In genomic region chr19:47780215-47780551, GRCh38 we compare ENCODE assay signal across 9 cellular contexts. TPM values are rescaled to one million over a fixed set of nuclear protein-coding genes. Genes with fewer than 3 reads are reported as not detected.
A peak's percentile ranks its signal among the peaks of the same experiment; 100 is the strongest.
DNase-seq lines count a peak whose midpoint lies in the region; ATAC-seq, FAIRE-seq and TF ChIP-seq lines count a peak whose summit lies in the region.
"Had no signal": no experiment of that assay in that cellular context is flagged by ENCODE, and none has a peak within 500 bp of the region (broad histone marks: within the 10 kb centered on the region; RNA-seq: fewer than 3 reads in every experiment).

No MANE protein-coding gene starts in this region.

- CTCF ChIA-PET in activated naive CD4-positive, alpha-beta T cell treated with anti-CD3 and anti-CD28 coated beads, Interleukin-2, amount 10 ng/mL, durations not matched to agents 7 days and 5 days (lab: Charles Lee): interaction anchor here (1.3 kb wide), 1 partner anchor 9 kb away, joined by 4 read pairs; no protein-coding TSS in a partner anchor

- no peaks in the 10 kb centered on the region for H3K27me3 Mint-ChIP-seq in activated naive CD4-positive, alpha-beta T cell treated with anti-CD3 and anti-CD28 coated beads, Interleukin-2, amount 10 ng/mL, durations not matched to agents 7 days and 5 days

- no peak for TF ChIP-seq EP300 in upper lobe of left lung (IDR thresholded peaks at IDR 0.05)

- H3K27me3 ChIP-seq in bronchial epithelial cell (ENCODE audit: control insufficient read depth, insufficient read depth, low read length): no peaks in the 10 kb centered on the region
- H3K27me3 ChIP-seq in mucosa of rectum (ENCODE audit: control insufficient read depth in 2 of 2, insufficient read depth in 2 of 2, low read length in 2 of 2): no peaks in the 10 kb centered on the region
- no peaks in the 10 kb centered on the region for H3K27me3 ChIP-seq in upper lobe of left lung
- H3K27me3 ChIP-seq in pancreas: no peaks in the 10 kb centered on the region

- H3K4me3 ChIP-seq in bronchial epithelial cell (ENCODE audit: low read depth, low read length) (peak overlapping the region; percentile 66), mucosa of rectum (ENCODE audit: low read length in 2 of 2) (peak overlapping the region; percentile 86 to 97), upper lobe of left lung (peak overlapping the region; percentile 7 to 97 (median 86)), pancreas (peak overlapping the region in 2 of 4 donors; percentile 79 to 87)

- DNase-seq in activated naive CD4-positive, alpha-beta T cell treated with anti-CD3 and anti-CD28 coated beads, Interleukin-2, amount 10 ng/mL, durations not matched to agents 7 days and 5 days: no peak
- DNase-seq in activated naive CD4-positive, alpha-beta T cell (lab: John Stamatoyannopoulos, UW): no peak
- DNase-seq in bronchial epithelial cell (ENCODE audit: low read depth) (no peak), upper lobe of left lung (no peak), pons (ENCODE audit: low spot score) (no peak), pancreas (no peak), LoVo (ENCODE audit: low spot score) (no peak)

- H3K4me1 ChIP-seq in mucosa of rectum (ENCODE audit: control insufficient read depth in 2 of 2, insufficient read depth in 2 of 2, low read length in 2 of 2) (peaks cover 16 to 40% of the 10 kb centered on the region in 2 donors), upper lobe of left lung (peaks cover 40 to 45% (median 41%) of the 10 kb centered on the region in 4 donors), pancreas (peaks cover 0 to 23% (median 5%) of the 10 kb centered on the region in 3 donors)

- H3K27ac ChIP-seq in mucosa of rectum (ENCODE audit: low read depth in 2 of 2, low read length in 2 of 2): peak overlapping the region; percentile 93 to 99
- peak overlapping the region; percentile 56 to 99 (median 97) for H3K27ac ChIP-seq in upper lobe of left lung
- H3K27ac ChIP-seq in pancreas: peak overlapping the region in 2 of 4 donors; percentile 98

- peak overlapping the region; percentile 98 for H3K4me3 Mint-ChIP-seq in activated naive CD4-positive, alpha-beta T cell treated with anti-CD3 and anti-CD28 coated beads, Interleukin-2, amount 10 ng/mL, durations not matched to agents 7 days and 5 days

- H3K9me3 Mint-ChIP-seq in activated naive CD4-positive, alpha-beta T cell treated with anti-CD3 and anti-CD28 coated beads, Interleukin-2, amount 10 ng/mL, durations not matched to agents 7 days and 5 days: no peaks in the 10 kb centered on the region

- intact Hi-C loops in pancreas (cut with DNase I): loop anchor here in 2 of 3 donors (10.0 kb wide), 1 partner anchor 65 kb away; the partner anchor contains the start of gene EHD2 (in 2 of the 2)

- TF ChIP-seq CTCF in bronchial epithelial cell (IDR thresholded peaks at IDR 0.05; ENCODE audit: insufficient read depth, low read length, severe bottlenecking) (no peak), upper lobe of left lung (IDR thresholded peaks at IDR 0.05) (no peak), pancreas (IDR thresholded peaks at IDR 0.05) (no peak)

- no peak for FAIRE-seq in bronchial epithelial cell (lab: Jason Lieb, UNC)
- FAIRE-seq in pancreas (lab: Jason Lieb, UNC): no peak

- peaks cover 35% of the 10 kb centered on the region for H3K4me1 Mint-ChIP-seq in activated naive CD4-positive, alpha-beta T cell treated with anti-CD3 and anti-CD28 coated beads, Interleukin-2, amount 10 ng/mL, durations not matched to agents 7 days and 5 days

- peaks cover 15% of the 10 kb centered on the region for H3K36me3 ChIP-seq in bronchial epithelial cell (ENCODE audit: control insufficient read depth, insufficient read depth, low read length)
- H3K36me3 ChIP-seq in mucosa of rectum (ENCODE audit: control insufficient read depth in 2 of 2, insufficient read depth in 2 of 2, low read length in 2 of 2): peaks cover 29 to 32% of the 10 kb centered on the region in 2 donors
- H3K36me3 ChIP-seq in upper lobe of left lung: peaks cover 4 to 48% (median 41%) of the 10 kb centered on the region in 4 donors
- H3K36me3 ChIP-seq in pancreas: peaks cover 0 to 1% (median 0%) of the 10 kb centered on the region in 3 donors

- no peaks in the 10 kb centered on the region for H3K9me3 ChIP-seq in mucosa of rectum (ENCODE audit: control insufficient read depth in 2 of 2, low read length in 2 of 2)
- H3K9me3 ChIP-seq in upper lobe of left lung: no peaks in the 10 kb centered on the region
- H3K9me3 ChIP-seq in pancreas: no peaks in the 10 kb centered on the region

- peak overlapping the region; percentile 28 for H3K27ac Mint-ChIP-seq in activated naive CD4-positive, alpha-beta T cell treated with anti-CD3 and anti-CD28 coated beads, Interleukin-2, amount 10 ng/mL, durations not matched to agents 7 days and 5 days

- no peak for ATAC-seq in upper lobe of left lung (ENCODE audit: low FRiP score in 2 of 2)
- no peak for ATAC-seq in pancreas

- H3K36me3 Mint-ChIP-seq in activated naive CD4-positive, alpha-beta T cell treated with anti-CD3 and anti-CD28 coated beads, Interleukin-2, amount 10 ng/mL, durations not matched to agents 7 days and 5 days: peaks cover 27% of the 10 kb centered on the region

- whole genome bisulfite sequencing in upper lobe of left lung, 2 donors: 72 to 74% methylated on average over 9 of the region's 9 CpGs
- 73 to 83% methylated on average over 9 of the region's 9 CpGs for WGBS in pancreas, 2 donors

- TF ChIP-seq POLR2A in upper lobe of left lung (IDR thresholded peaks at IDR 0.05): no peak

- H3K9ac ChIP-seq in mucosa of rectum (ENCODE audit: low read depth in 1 of 2, low read length in 2 of 2): peak overlapping the region; percentile 41 to 96

RNA-seq across cellular contexts. Expression of gene SELENOW, which starts 1.7 kb away (rescaled TPM):
- total RNA-seq in bronchial epithelial cell (149 and 175 TPM in 2 replicates), upper lobe of left lung (100 to 1,000 TPM; 194 to 455 (median 325) TPM), pancreas (100 to 1,000 TPM in 1 of 6 donors, 10 to 100 TPM in 5; 55.4 to 139 (median 76.3) TPM)
- polyA plus RNA-seq in pancreas: 100 to 1,000 TPM; 286 to 291 TPM

RNA-seq across cellular contexts. Expression of gene TPRX1, which starts 24.2 kb away (rescaled TPM):
- not detected in 2 replicates for total RNA-seq in bronchial epithelial cell
- total RNA-seq in upper lobe of left lung: not detected
- total RNA-seq in pancreas: not detected
- polyA plus RNA-seq in pancreas: not detected
- polyA plus RNA-seq: CD14-positive monocyte had no signal

RNA-seq across cellular contexts. Expression of gene NOP53, which starts 34.8 kb away (rescaled TPM):
- total RNA-seq in bronchial epithelial cell (112 and 121 TPM in 2 replicates), upper lobe of left lung (100 to 1,000 TPM; 261 to 432 (median 282) TPM), pancreas (100 to 1,000 TPM; 297 to 510 (median 392) TPM)
- 100 to 1,000 TPM; 304 to 576 TPM for polyA plus RNA-seq in pancreas

RNA-seq across cellular contexts. Expression of gene CRX, which starts 41.6 kb away (rescaled TPM):
- total RNA-seq in bronchial epithelial cell (not detected in 2 replicates), upper lobe of left lung (not detected), pancreas (not detected)
- not detected for polyA plus RNA-seq in pancreas
- polyA plus RNA-seq: CD14-positive monocyte had no signal
